ENCODE assay signal across 8 cellular contexts in genomic region chr2:231563378-231563961, GRCh38. TPM values are rescaled to one million over a fixed set of nuclear protein-coding genes. Genes with fewer than 3 reads are reported as not detected.
DNase-seq lines count a peak whose midpoint lies in the region; ATAC-seq and TF ChIP-seq lines count a peak whose summit lies in the region.

No MANE protein-coding gene starts in this region.

- peak; percentile 78 for DNase-seq in DMS53 (lab: John Stamatoyannopoulos, UW)
- peak; percentile 72 for DNase-seq in HEK293T (ENCODE audit: extremely low spot score)
- DNase-seq in OCI-LY7 (ENCODE audit: low spot score), result peak; percentile 68
- DNase-seq in iPS-NIHi7 (ENCODE audit: extremely low spot score), result peak; percentile 92
- peak; percentile 46 to 53 for DNase-seq in stimulated activated CD4-positive, alpha-beta T cell treated with anti-CD3 and anti-CD28 coated beads, Interleukin-4, amount 100 ng/mL, for 48 hours (ENCODE audit: low read depth in 2 of 2)

- BruUV-seq in OCI-LY7 (replicated peaks; lab: Mats Ljungman, UMichigan), result no TSS peak

- POLR2A ChIA-PET in HEK293T (lab: Yijun Ruan, JAX), result interaction anchor here (0.9 to 1.0 kb wide), 2 partner anchors 79 to 98 kb away, joined by 3 to 4 read pairs; partner anchors contain the start of gene NCL
- POLR2A ChIA-PET in OCI-LY7 (lab: Charles Lee), result interaction anchor here (0.5 to 1.0 kb wide), 2 partner anchors 109 to 150 kb away, joined by 3 to 4 read pairs; no protein-coding TSS in a partner anchor

- TF ChIP-seq CTCF in OCI-LY7 (conservative IDR thresholded peaks at IDR 0.05; ENCODE audit: low read length) (peak; percentile 76), brain (conservative IDR thresholded peaks at IDR 0.05) (peak; percentile 84 to 91)

- no peak overlapping the region for H2AFZ ChIP-seq in OCI-LY7 (ENCODE audit: low read length)

- no peak overlapping the region for H3K4me2 ChIP-seq in OCI-LY7 (ENCODE audit: low read length)

- H4K20me1 ChIP-seq in OCI-LY7 (ENCODE audit: insufficient read depth, low read length), result no peaks in the 10 kb centered on the region

- H3K36me3 Mint-ChIP-seq in brain, result no peaks in the 10 kb centered on the region

- H3K79me2 ChIP-seq in OCI-LY7 (ENCODE audit: insufficient read depth, low read depth, low read length), result no peaks in the 10 kb centered on the region

- intact Hi-C loops in OCI-LY7 (cut with micrococcal nuclease; ENCODE audit: unreplicated experiment), result loop anchor here (1.0 to 10.0 kb wide), 4 partner anchors 38 to 339 kb away; no protein-coding TSS in a partner anchor

- H3K9me3 ChIP-seq in OCI-LY7 (ENCODE audit: low read length), result no peaks in the 10 kb centered on the region

- H3K36me3 ChIP-seq in OCI-LY7 (ENCODE audit: insufficient read depth, low read length), result no peaks in the 10 kb centered on the region

- no peak overlapping the region for H3K4me3 Mint-ChIP-seq in brain

- ATAC-seq in HG03457 (IDR thresholded peaks at IDR 0.05; ENCODE audit: unreplicated experiment), result no peak
- ATAC-seq in HG03571 (IDR thresholded peaks at IDR 0.05; ENCODE audit: unreplicated experiment), result no peak

- H3K27me3 Mint-ChIP-seq in brain, result peaks cover 7% of the 10 kb centered on the region

- CTCF ChIA-PET in HEK293T (lab: Yijun Ruan, JAX) (interaction anchor here (0.5 to 1.7 kb wide), 10 partner anchors 10 to 150 kb away, joined by 3 to 11 read pairs (median 3); no protein-coding TSS in a partner anchor), OCI-LY7 (lab: Charles Lee; ENCODE audit: unreplicated experiment) (no interaction called here)

- H3K27ac ChIP-seq in OCI-LY7 (ENCODE audit: low read depth, low read length, poor library complexity, severe bottlenecking), result no peak overlapping the region

- peaks cover 6% of the 10 kb centered on the region for H3K4me1 ChIP-seq in OCI-LY7 (ENCODE audit: insufficient read depth, low read length, poor library complexity, severe bottlenecking)

- peaks cover 4 to 19% (median 16%) of the 10 kb centered on the region in 5 experiments for H3K9me3 Mint-ChIP-seq in brain

- no peaks in the 10 kb centered on the region for H3K9me2 ChIP-seq in OCI-LY7 (ENCODE audit: insufficient read depth, low read length)

- peak overlapping the region in 2 of 5 experiments; percentile 1 to 46 for H3K27ac Mint-ChIP-seq in brain

- no peak overlapping the region for H3K4me3 ChIP-seq in OCI-LY7 (ENCODE audit: low read depth, low read length, poor library complexity, severe bottlenecking)

- H3K4me1 Mint-ChIP-seq in brain, result no peaks in the 10 kb centered on the region

TF ChIP-seq in HEK293T, 16 proteins besides CTCF, POLR2A, EP300 and RAD21:
- TF ChIP-seq FOXM1 (IDR thresholded peaks at IDR 0.05; ENCODE audit: borderline replicate concordance) (no peak), ELF4 (IDR thresholded peaks at IDR 0.05) (no peak), FOXK2 (IDR thresholded peaks at IDR 0.05) (no peak), L3MBTL2 (conservative IDR thresholded peaks at IDR 0.05) (no peak), BHLHE40 (IDR thresholded peaks at IDR 0.05; ENCODE audit: borderline replicate concordance) (no peak), CTBP1 (IDR thresholded peaks at IDR 0.05; ENCODE audit: borderline replicate concordance) (no peak)
TF ChIP-seq in HEK293T: peak in this region for 0.

RNA-seq across cellular contexts. Expression of gene TEX44, which starts 29.2 kb away (rescaled TPM):
- total RNA-seq in OCI-LY7 (2014; rRNA removed; shearing (Covaris generic)), result not detected in 2 replicates
- total RNA-seq in OCI-LY7 (2022), result not detected in 2 replicates
- not detected for polyA plus RNA-seq in brain (ENCODE audit: insufficient read depth, low read depth, low replicate concordance)

RNA-seq across cellular contexts. Expression of gene NMUR1, which starts 33.2 kb away (rescaled TPM):
- total RNA-seq in OCI-LY7 (2014; rRNA removed; shearing (Covaris generic)), result not detected in 2 replicates
- not detected in 2 replicates for total RNA-seq in OCI-LY7 (2022)
- polyA plus RNA-seq in brain (ENCODE audit: insufficient read depth, low read depth, low replicate concordance), result 0.24 TPM
